ENCODE assay signal across 14 cellular contexts in genomic region chr12:92696240-92696639, GRCh38. TPM values are rescaled to one million over a fixed set of nuclear protein-coding genes. Genes with fewer than 3 reads are reported as not detected.
A peak's percentile ranks its signal among the peaks of the same experiment; 100 is the strongest.
DNase-seq lines count a peak whose midpoint lies in the region; ATAC-seq and TF ChIP-seq lines count a peak whose summit lies in the region.
"Had no signal": no experiment of that assay in that cellular context is flagged by ENCODE, and none has a peak within 500 bp of the region (broad histone marks: within the 10 kb centered on the region; RNA-seq: fewer than 3 reads in every experiment).

No MANE protein-coding gene starts in this region.

- CTCF ChIA-PET in CD4-positive, alpha-beta T cell (lab: Charles Lee): no interaction called here

- DNase-seq in AG09319 (ENCODE audit: extremely low read depth, low read depth) (peak; percentile 8), LHCN-M2 (ENCODE audit: low read depth) (peak; percentile 66), dedifferentiated amniotic fluid mesenchymal stem cell (ENCODE audit: extremely low spot score) (peak; percentile 38), medulla oblongata (ENCODE audit: extremely low spot score) (peak; percentile 10), NCI-H1930 (lab: John Stamatoyannopoulos, UW) (no peak)
- no peak for DNase-seq in CD4-positive, alpha-beta T cell
- DNase-seq: activated CD4-positive, alpha-beta T cell treated with anti-CD3 and anti-CD28 coated beads, Interleukin-2, amount 10 ng/mL, durations not matched to agents 7 days and 5 days; CD4-positive, CD25-positive, alpha-beta regulatory T cell; mammary epithelial cell; T-cell had no signal

- intact Hi-C loops in CD4-positive, alpha-beta T cell (cut with DNase I, micrococcal nuclease): no loop called here

- H3K27ac ChIP-seq in CD4-positive, alpha-beta T cell (ENCODE audit: low read depth, low read length): no peak overlapping the region

- POLR2A ChIA-PET in CD4-positive, alpha-beta T cell (lab: Charles Lee): no interaction called here

- H3K27ac Mint-ChIP-seq in CD4-positive, alpha-beta T cell: no peak overlapping the region
- H3K27ac Mint-ChIP-seq: activated CD4-positive, alpha-beta T cell treated with anti-CD3 and anti-CD28 coated beads, Interleukin-2, amount 10 ng/mL, durations not matched to agents 7 days and 5 days; CD4-positive, CD25-positive, alpha-beta regulatory T cell; progenitor cell of endocrine pancreas; T-cell had no signal

- no peaks in the 10 kb centered on the region for H3K9me3 ChIP-seq in CD4-positive, alpha-beta T cell (ENCODE audit: control insufficient read depth, low read length)

- no peak for TF ChIP-seq CTCF in AG09319 (IDR thresholded peaks at IDR 0.05; ENCODE audit: low read depth, low read length)
- no peak for TF ChIP-seq CTCF in CD4-positive, alpha-beta T cell (IDR thresholded peaks at IDR 0.05)

- H3K9me3 Mint-ChIP-seq in CD4-positive, alpha-beta T cell: peaks cover 2% of the 10 kb centered on the region

- H3K4me3 Mint-ChIP-seq in CD4-positive, alpha-beta T cell: no peak overlapping the region
- H3K4me3 Mint-ChIP-seq: activated CD4-positive, alpha-beta T cell treated with anti-CD3 and anti-CD28 coated beads, Interleukin-2, amount 10 ng/mL, durations not matched to agents 7 days and 5 days; CD4-positive, CD25-positive, alpha-beta regulatory T cell; T-cell had no signal

- H3K27me3 Mint-ChIP-seq in CD4-positive, alpha-beta T cell: no peaks in the 10 kb centered on the region
- H3K27me3 Mint-ChIP-seq: activated CD4-positive, alpha-beta T cell treated with anti-CD3 and anti-CD28 coated beads, Interleukin-2, amount 10 ng/mL, durations not matched to agents 7 days and 5 days; CD4-positive, CD25-positive, alpha-beta regulatory T cell; progenitor cell of endocrine pancreas; T-cell had no signal

- no peak for ATAC-seq in HG02759 (IDR thresholded peaks at IDR 0.05; ENCODE audit: unreplicated experiment)
- no peak for ATAC-seq in GM21526 (IDR thresholded peaks at IDR 0.05; ENCODE audit: low FRiP score, unreplicated experiment)
- ATAC-seq in CD4-positive, alpha-beta T cell (ENCODE audit: poor library complexity): no peak
- ATAC-seq: GM12878, T-cell had no signal

- H3K36me3 Mint-ChIP-seq in CD4-positive, alpha-beta T cell (ENCODE audit: low read depth): no peaks in the 10 kb centered on the region
- H3K36me3 Mint-ChIP-seq: CD4-positive, CD25-positive, alpha-beta regulatory T cell; T-cell had no signal

- no peaks in the 10 kb centered on the region for H3K27me3 ChIP-seq in CD4-positive, alpha-beta T cell (ENCODE audit: control insufficient read depth, insufficient read depth, low read length)

- no peaks in the 10 kb centered on the region for H3K4me1 Mint-ChIP-seq in CD4-positive, alpha-beta T cell (ENCODE audit: low read depth)
- H3K4me1 Mint-ChIP-seq: activated CD4-positive, alpha-beta T cell treated with anti-CD3 and anti-CD28 coated beads, Interleukin-2, amount 10 ng/mL, durations not matched to agents 7 days and 5 days; T-cell had no signal

RNA-seq across cellular contexts. Expression of gene PLEKHG7, which starts 6.5 kb away (rescaled TPM):
- not detected in 2 replicates for total RNA-seq in LHCN-M2 (2014; rRNA removed)
- polyA plus RNA-seq in LHCN-M2 (2012): 0.06 TPM
- total RNA-seq in CD4-positive, alpha-beta T cell: not detected
- total RNA-seq: activated CD4-positive, alpha-beta T cell treated with anti-CD3 and anti-CD28 coated beads, Interleukin-2, amount 10 ng/mL, durations not matched to agents 7 days and 5 days; mammary epithelial cell had no signal
- polyA plus RNA-seq: mammary epithelial cell had no signal

Comparison
In these comparisons a context has a peak if more than half of its experiments do, and no peak if none do; other contexts are left out.
1. DNase-seq: peak in AG09319 (single experiment), LHCN-M2 (single experiment), dedifferentiated amniotic fluid mesenchymal stem cell (single experiment) and medulla oblongata (single experiment); none in NCI-H1930 (0 of 2) and CD4-positive, alpha-beta T cell (0 of 10).